ENCODE assay signal across 8 cellular contexts in the genomic region with DNA sequence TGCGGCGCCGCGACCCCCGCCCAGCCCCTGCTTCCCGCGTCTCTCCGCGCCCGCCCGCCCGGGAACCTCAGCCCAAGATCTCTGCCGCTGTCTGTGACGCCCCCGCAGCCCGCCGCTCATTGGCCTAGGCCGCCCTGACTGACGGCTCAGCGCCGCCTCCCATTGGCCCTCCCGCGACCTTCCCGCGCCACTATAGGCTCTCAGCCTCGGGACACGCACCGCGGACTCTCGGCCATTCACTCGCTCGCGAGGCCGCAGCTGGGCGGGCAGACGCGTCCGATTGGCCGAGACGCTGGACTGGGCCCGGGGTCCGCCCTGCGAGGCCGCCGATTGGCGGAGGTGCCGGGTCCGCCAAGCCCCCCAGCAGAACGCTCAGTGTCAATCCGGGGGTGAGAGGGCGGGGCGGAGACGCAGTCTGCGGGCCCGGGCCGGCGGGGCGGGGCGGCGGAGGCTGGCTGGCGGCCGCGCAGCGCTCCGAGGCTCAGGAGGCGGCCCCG. TPM values are rescaled to one million over a fixed set of nuclear protein-coding genes. Genes with fewer than 3 reads are reported as not detected.
DNase-seq lines count a peak whose midpoint lies in the region; ATAC-seq and TF ChIP-seq lines count a peak whose summit lies in the region.

Gene PRKACA (minus strand): TSS at position 95 of the 497 bp plus-strand sequence. CDS start 215 bp downstream, outside the sequence.

- no peaks in the 10 kb centered on the region for H3K36me3 ChIP-seq in mucosa of descending colon (ENCODE audit: low read depth)

- ATAC-seq in GM21737 (IDR thresholded peaks at IDR 0.05; ENCODE audit: unreplicated experiment) (peak; percentile 82), mucosa of descending colon (peak; percentile 93)

- peak within 1 kb of the TSS; percentile 77 for H3K4me3 ChIP-seq in epithelial cell of proximal tubule (ENCODE audit: low read depth, low read length)
- H3K4me3 ChIP-seq in mucosa of descending colon: peak within 1 kb of the TSS; percentile 56

- H3K9me3 ChIP-seq in mucosa of descending colon: no peaks in the 10 kb centered on the region

- intact Hi-C loops in mucosa of descending colon (cut with DNase I, micrococcal nuclease): loop anchor here in 1 of 2 donors (5.0 kb wide), 1 partner anchor 110 kb away; the partner anchor contains the start of gene RFX1

- DNase-seq in DMS153 treated with DMSO at 0.1 percent for 48 hours (lab: John Stamatoyannopoulos, UW; ENCODE audit: unreplicated experiment) (peak; percentile 95), KG1 (lab: John Stamatoyannopoulos, UW) (peak; percentile 93), epithelial cell of proximal tubule (ENCODE audit: low read depth) (peak; percentile 63), mucosa of descending colon (peak; percentile 97 to 99 (median 99))
- DNase-seq in activated T-cell treated with anti-CD3 and anti-CD28 coated beads, Interleukin-2, amount 50 U/mL, for 1 hour: peak; percentile 98
- peak; percentile 96 to 98 for DNase-seq in stimulated activated CD8-positive, alpha-beta memory T cell treated with anti-CD3 and anti-CD28 coated beads, Interleukin-4, amount 100 ng/mL, for 1 hour (ENCODE audit: low read depth in 2 of 2, low spot score in 1 of 2)

- H3K4me1 ChIP-seq in mucosa of descending colon (ENCODE audit: low read depth): peaks cover 40% of the 10 kb centered on the region

- no peak for TF ChIP-seq CTCF in epithelial cell of proximal tubule (conservative IDR thresholded peaks at IDR 0.05; ENCODE audit: low read depth, low read length)
- no peak for TF ChIP-seq CTCF in mucosa of descending colon (IDR thresholded peaks at IDR 0.05)

TF ChIP-seq in PFSK-1, 5 proteins besides CTCF, POLR2A, EP300 and RAD21:
- TF ChIP-seq TAF1 (IDR thresholded peaks at IDR 0.05; ENCODE audit: borderline replicate concordance, insufficient read depth, low read length) (0 out of 2 replicates have a peak, but pooled peaks have one; percentile 33), SIN3A (IDR thresholded peaks at IDR 0.05; ENCODE audit: borderline replicate concordance, insufficient read depth, low read length) (no peak)

RNA-seq across cellular contexts. Expression of gene PRKACA, which starts in this region (rescaled TPM):
- 39.4 TPM for polyA plus RNA-seq in PFSK-1 (2012; ENCODE audit: insufficient read length, low read depth)
- total RNA-seq in epithelial cell of proximal tubule (40.8 and 41.0 TPM in 2 replicates), mucosa of descending colon (100 to 1,000 TPM in 1 of 3 donors, 10 to 100 TPM in 2; 75.4 to 100 (median 89.1) TPM)

Comparison
In these comparisons a context has a peak if more than half of its experiments do, and no peak if none do; other contexts are left out.
1. Peak in every context shown above with its lines: DNase-seq, ATAC-seq and H3K4me3 ChIP-seq.